22 cellular contexts compared by ENCODE assay signal in genomic region chr21:41581592-41582228, GRCh38.
DNase-seq lines count a peak whose midpoint lies in the region; ATAC-seq, FAIRE-seq and TF ChIP-seq lines count a peak whose summit lies in the region.
"Had no signal": no experiment of that assay in that cellular context is flagged by ENCODE, and none has a peak within 500 bp of the region (broad histone marks: within the 10 kb centered on the region; RNA-seq: fewer than 3 reads in every experiment).

No MANE protein-coding gene starts in this region.

- TF ChIP-seq RAD21 in H1 (IDR thresholded peaks at IDR 0.05 in 1 of 2, conservative IDR thresholded peaks at IDR 0.05 in 1 of 2; ENCODE audit: low read depth in 2 of 2, low read length in 2 of 2) = no peak

- no peak overlapping the region for H3K14ac ChIP-seq in H1 (ENCODE audit: insufficient read length)

- POLR2A ChIA-PET in H1 (lab: Charles Lee; ENCODE audit: partially characterized antibody) = no interaction called here

- peak overlapping the region; percentile 2 for H2BK20ac ChIP-seq in H1 (ENCODE audit: low read length)

- H3K23me2 ChIP-seq in H1 (ENCODE audit: low read depth, low read length) = peaks cover 15% of the 10 kb centered on the region; the same call in 1 of the 2 replicates

- no peak overlapping the region for H2BK120ac ChIP-seq in H1 (replicated peaks; ENCODE audit: low read depth, low read length)

- H3K4me1 ChIP-seq in RWPE2 (ENCODE audit: insufficient read depth, poor library complexity, severe bottlenecking) = peaks cover 40% of the 10 kb centered on the region
- peaks cover 3 to 10% (median 6%) of the 10 kb centered on the region in 4 experiments; a peak in 5 of 7 replicates for H3K4me1 ChIP-seq in H1 (replicated peaks in 1 of 4; ENCODE audit: control insufficient read depth in 3 of 4, insufficient read depth in 4 of 4, low read length in 3 of 4)
- peaks cover 17% of the 10 kb centered on the region for H3K4me1 ChIP-seq in mucosa of descending colon (ENCODE audit: low read depth)
- peaks cover 0 to 43% (median 24%) of the 10 kb centered on the region in 4 donors for H3K4me1 ChIP-seq in transverse colon
- H3K4me1 ChIP-seq: right atrium auricular region had no signal

- H3K4me3 ChIP-seq in RWPE2 (ENCODE audit: severe bottlenecking) (no peak overlapping the region), H1 (ENCODE audit: extremely low read depth in 1 of 4, insufficient read depth in 2 of 4, low read depth in 3 of 4, low read length in 4 of 4) (no peak overlapping the region), mucosa of descending colon (no peak overlapping the region), transverse colon (peak overlapping the region in 1 of 4 donors; percentile 32)
- H3K4me3 ChIP-seq: right atrium auricular region, tibial artery had no signal

- peaks cover 0 to 13% of the 10 kb centered on the region in 2 experiments for H4K20me1 ChIP-seq in H1 (replicated peaks in 1 of 2; ENCODE audit: control insufficient read depth in 1 of 2, insufficient read depth in 2 of 2, low read length in 2 of 2)

- no peak overlapping the region for H3K23ac ChIP-seq in H1 (ENCODE audit: insufficient read length)

- no peaks in the 10 kb centered on the region for H3K79me2 ChIP-seq in H1 (ENCODE audit: control insufficient read depth in 1 of 2, insufficient read depth in 2 of 2, low read length in 2 of 2)

- in situ Hi-C loops in transverse colon (cut with MboI; ENCODE audit: low pct_ligation_motif_present in 1 of 4, low pct_unique_long_range_greater_than_20kb in 1 of 4, low sequenced_read_pairs in 3 of 4) = no loop called here

- H3K27me3 ChIP-seq in RWPE2 (ENCODE audit: insufficient read depth, poor library complexity, severe bottlenecking) (no peaks in the 10 kb centered on the region), H1 (replicated peaks in 1 of 4; ENCODE audit: control insufficient read depth in 3 of 4, extremely low read depth in 1 of 4, insufficient read depth in 3 of 4, low read length in 3 of 4) (no peaks in the 10 kb centered on the region; a peak in 1 of 7 replicates), transverse colon (no peaks in the 10 kb centered on the region)
- H3K27me3 ChIP-seq: right atrium auricular region had no signal

- intact Hi-C loops in mucosa of descending colon (cut with DNase I, micrococcal nuclease) (no loop called here), transverse colon (cut with DNase I; ENCODE audit: low total_unique reads) (no loop called here)

- H3K56ac ChIP-seq in H1 (replicated peaks; ENCODE audit: insufficient read length, low read depth, low read length) = no peak overlapping the region

- no peak for DNase-seq in RWPE2 (ENCODE audit: low spot score)
- peak in 1 of 2 experiments; percentile 39 for DNase-seq in H1 (ENCODE audit: low read depth in 1 of 2, low spot score in 2 of 2)
- peak; percentile 69 to 77 (median 77) for DNase-seq in mucosa of descending colon
- peak; percentile 66 for DNase-seq in transverse colon
- no peak for DNase-seq in stimulated activated CD4-positive, alpha-beta T cell treated with anti-CD3 and anti-CD28 coated beads, Interleukin-1b, Interleukin-23, amount 100 ng/mL, for 48 hours
- DNase-seq: activated CD4-positive, alpha-beta T cell treated with anti-CD3 and anti-CD28 coated beads for 1 hour; activated CD8-positive, alpha-beta T cell treated with anti-CD3 and anti-CD28 coated beads, Interleukin-2, amount 10 ng/mL, durations not matched to agents 7 days and 5 days; activated naive CD4-positive, alpha-beta T cell treated with Interleukin-2 at 50 U/mL for 16 hours; activated T-cell treated with anti-CD3 and anti-CD28 coated beads, Interleukin-2, amount 50 U/mL, for 4 hours; CD4-positive, alpha-beta memory T cell; EL; HFFc6; naive thymus-derived CD4-positive, alpha-beta T cell; NCI-H1092 treated with DMSO at 0.1 percent for 48 hours; NCI-H2029 treated with DMSO at 0.1 percent for 48 hours; NCI-H82; SIG-M5; SW 1271; tibial artery had no signal

- TF ChIP-seq POLR2A in H1 (IDR thresholded peaks at IDR 0.05; ENCODE audit: control extremely low read depth in 1 of 2, low read depth in 2 of 2, low read length in 2 of 2) (no peak), transverse colon (IDR thresholded peaks at IDR 0.05) (no peak)

- TF ChIP-seq EP300 in H1 (IDR thresholded peaks at IDR 0.05; ENCODE audit: borderline replicate concordance in 1 of 2, low read depth in 2 of 2, low read length in 2 of 2) (no peak), transverse colon (IDR thresholded peaks at IDR 0.05; ENCODE audit: low read depth) (no peak)

- H2AK5ac ChIP-seq in H1 (ENCODE audit: low read depth, low read length) = no peak overlapping the region

- no peak overlapping the region for H2BK5ac ChIP-seq in H1 (ENCODE audit: low read depth, low read length)

- peaks cover 11% of the 10 kb centered on the region for H3K9me3 ChIP-seq in RWPE2 (ENCODE audit: severe bottlenecking)
- H3K9me3 ChIP-seq in H1 (ENCODE audit: insufficient read depth in 2 of 2, low read depth in 1 of 2, low read length in 1 of 2) = peaks cover 5 to 11% of the 10 kb centered on the region in 2 experiments; a peak in 3 of 4 replicates
- H3K9me3 ChIP-seq in mucosa of descending colon = peaks cover 7% of the 10 kb centered on the region
- peaks cover 6 to 7% of the 10 kb centered on the region in 2 donors for H3K9me3 ChIP-seq in transverse colon

- no peak overlapping the region for H3K18ac ChIP-seq in H1 (ENCODE audit: extremely low read depth, low read length)

- no peak for TF ChIP-seq CTCF in RWPE2 (IDR thresholded peaks at IDR 0.05; ENCODE audit: poor library complexity, severe bottlenecking)
- no peak for TF ChIP-seq CTCF in H1 (IDR thresholded peaks at IDR 0.05; ENCODE audit: control extremely low read depth in 1 of 3, insufficient read depth in 1 of 3, low read depth in 1 of 3, low read length in 3 of 3)
- TF ChIP-seq CTCF in mucosa of descending colon (IDR thresholded peaks at IDR 0.05) = no peak
- peak in 1 of 5 experiments; percentile 52 for TF ChIP-seq CTCF in transverse colon (IDR thresholded peaks at IDR 0.05)

- no peak overlapping the region for H2BK15ac ChIP-seq in H1 (ENCODE audit: low read length)

- CTCF ChIA-PET in H1 (lab: Charles Lee; ENCODE audit: partially characterized antibody) = interaction anchor here (1.2 to 1.5 kb wide), 6 partner anchors 7 to 69 kb away, joined by 3 to 6 read pairs (median 4); no protein-coding TSS in a partner anchor

- ATAC-seq in RWPE2 (ENCODE audit: low read depth) = no peak
- peak; percentile 44 for ATAC-seq in mucosa of descending colon
- ATAC-seq in GM21786 (IDR thresholded peaks at IDR 0.05; ENCODE audit: unreplicated experiment) = no peak
- ATAC-seq in GM18520 (IDR thresholded peaks at IDR 0.05; ENCODE audit: unreplicated experiment) = no peak
- ATAC-seq: activated CD8-positive, alpha-beta T cell treated with anti-CD3 and anti-CD28 coated beads, Interleukin-2, amount 10 ng/mL, durations not matched to agents 7 days and 5 days; activated T-cell treated with anti-CD3 and anti-CD28 coated beads, Interleukin-2, amount 50 U/mL, for 4 hours; naive thymus-derived CD4-positive, alpha-beta T cell had no signal

- H3K9ac ChIP-seq in H1 (replicated peaks in 1 of 4; ENCODE audit: extremely low read depth in 1 of 4, low read depth in 3 of 4, low read length in 3 of 4) = no peak overlapping the region

- no peak for FAIRE-seq in H1 (lab: Jason Lieb, UNC)

- peak overlapping the region; percentile 82; the same call in 1 of the 2 replicates for H2AFZ ChIP-seq in H1 (ENCODE audit: low read length)

- no peak overlapping the region for H2BK12ac ChIP-seq in H1 (ENCODE audit: low read depth, low read length)

- no peak overlapping the region for H4K91ac ChIP-seq in H1 (replicated peaks; ENCODE audit: insufficient read length, low read length)

- WGBS in H1 (ENCODE audit: extremely low coverage in 1 of 2, insufficient coverage in 1 of 2, insufficient read length in 1 of 2, insufficient replicate concordance in 2 of 2, low coverage in 1 of 2, low lambda C conversion rate in 2 of 2, missing lambda C conversion rate in 1 of 2), 2 experiments = 86% methylated on average over 16 of the region's 16 CpGs; no CpG with 5 or more reads in 1 of the 2 experiments
- 46 to 70% methylated on average over 6 to 16 of the region's 16 CpGs for WGBS in transverse colon (ENCODE audit: low coverage in 1 of 2), 2 donors

- peak overlapping the region; percentile 90 for H3K27ac ChIP-seq in RWPE2 (ENCODE audit: poor library complexity, severe bottlenecking)
- no peak overlapping the region for H3K27ac ChIP-seq in H1 (ENCODE audit: low read depth, low read length)
- peak overlapping the region; percentile 88 to 90 (median 89) for H3K27ac ChIP-seq in transverse colon
- H3K27ac ChIP-seq: right atrium auricular region, tibial artery had no signal

- H3K36me3 ChIP-seq in RWPE2 (ENCODE audit: low read depth) = no peaks in the 10 kb centered on the region
- H3K36me3 ChIP-seq in H1 (ENCODE audit: control insufficient read depth in 2 of 4, insufficient read depth in 4 of 4, low read length in 3 of 4) = no peaks in the 10 kb centered on the region
- H3K36me3 ChIP-seq in mucosa of descending colon (ENCODE audit: low read depth) = no peaks in the 10 kb centered on the region
- no peaks in the 10 kb centered on the region for H3K36me3 ChIP-seq in transverse colon
- H3K36me3 ChIP-seq: right atrium auricular region, tibial artery had no signal

- peaks cover 5% of the 10 kb centered on the region for H3K79me1 ChIP-seq in H1 (ENCODE audit: low read depth, low read length)

- no peak overlapping the region for H4K8ac ChIP-seq in H1 (ENCODE audit: extremely low read depth, insufficient read depth, low read length)

- no peak overlapping the region for H3K4me2 ChIP-seq in H1 (ENCODE audit: insufficient read depth in 1 of 2, low read depth in 2 of 2, low read length in 2 of 2)

- H4K5ac ChIP-seq in H1 (ENCODE audit: insufficient read length, low read depth, low read length) = no peak overlapping the region

- H3K4ac ChIP-seq in H1 (replicated peaks; ENCODE audit: insufficient read length, low read depth, low read length) = no peak overlapping the region

TF ChIP-seq in H1, 55 proteins besides CTCF, POLR2A, EP300 and RAD21:
- TF ChIP-seq SP2 (IDR thresholded peaks at IDR 0.05; ENCODE audit: low read length) = no peak
- TF ChIP-seq RFX5 (IDR thresholded peaks at IDR 0.05; ENCODE audit: borderline replicate concordance, low read depth, low read length) = no peak

Comparison
In these comparisons a context has a peak if more than half of its experiments do, and no peak if none do; other contexts are left out.
1. DNase-seq: peak in mucosa of descending colon (3 of 3) and transverse colon (single experiment); none in RWPE2 (single experiment) and stimulated activated CD4-positive, alpha-beta T cell treated with anti-CD3 and anti-CD28 coated beads, Interleukin-1b, Interleukin-23, amount 100 ng/mL, for 48 hours (single experiment).